In genomic region chr9:34592895-34593601, GRCh38 we compare ENCODE assay signal across 1 cellular context.
A peak's percentile ranks its signal among the peaks of the same experiment; 100 is the strongest.
TF ChIP-seq lines count a peak whose summit lies in the region.

No MANE protein-coding gene starts in this region.

TF ChIP-seq in H1, 55 proteins besides CTCF, POLR2A, EP300 and RAD21:
- TF ChIP-seq SAP30 (IDR thresholded peaks at IDR 0.05; ENCODE audit: insufficient read depth, insufficient replicate concordance, low read length), result no peak
- TF ChIP-seq EZH2 (IDR thresholded peaks at IDR 0.05; ENCODE audit: low read depth, low read length, severe bottlenecking), result peak; percentile 43
- peak; percentile 35 for TF ChIP-seq ASH2L (IDR thresholded peaks at IDR 0.05; ENCODE audit: low read length)
TF ChIP-seq in H1: peak in this region for 2.
